ENCODE assay signal across 21 cellular contexts in genomic region chr5:137891849-137892248, GRCh38. TPM values are rescaled to one million over a fixed set of nuclear protein-coding genes. Genes with fewer than 3 reads are reported as not detected.
DNase-seq lines count a peak whose midpoint lies in the region; ATAC-seq and TF ChIP-seq lines count a peak whose summit lies in the region.
"Had no signal": no experiment of that assay in that cellular context is flagged by ENCODE, and none has a peak within 500 bp of the region (broad histone marks: within the 10 kb centered on the region; RNA-seq: fewer than 3 reads in every experiment).

No MANE protein-coding gene starts in this region.

- H3K36me3 ChIP-seq in DND-41 (ENCODE audit: insufficient read depth, low read length) (no peaks in the 10 kb centered on the region), Panc1 (ENCODE audit: control insufficient read depth, insufficient read depth, low read length) (no peaks in the 10 kb centered on the region)
- H3K36me3 ChIP-seq: colonic mucosa had no signal

- ATAC-seq in DND-41 (ENCODE audit: insufficient read depth, low read depth) (no peak), Panc1 (no peak), foreskin keratinocyte (no peak), HG02938 (IDR thresholded peaks at IDR 0.05; ENCODE audit: unreplicated experiment) (no peak)
- no peak for ATAC-seq in activated CD4-positive, CD25-positive, alpha-beta regulatory T cell treated with anti-CD3 and anti-CD28 coated beads, Interleukin-2, amount 50 U/mL, for 24 hours
- ATAC-seq: left cardiac atrium had no signal

- POLR2A ChIA-PET in Panc1 (lab: Charles Lee): no interaction called here

- CTCF ChIA-PET in Panc1 (lab: Charles Lee): no interaction called here

- peak; percentile 40 for TF ChIP-seq CTCF in DND-41 (IDR thresholded peaks at IDR 0.05; ENCODE audit: borderline replicate concordance, extremely low read depth, low read length, poor library complexity, severe bottlenecking)
- peak; percentile 36; the same call in 1 of the 2 replicates for TF ChIP-seq CTCF in Panc1 (IDR thresholded peaks at IDR 0.05)
- peak; percentile 24 for TF ChIP-seq CTCF in foreskin keratinocyte (conservative IDR thresholded peaks at IDR 0.05)

- intact Hi-C loops in Panc1 (cut with micrococcal nuclease; ENCODE audit: unreplicated experiment): no loop called here

- H3K4me1 ChIP-seq in DND-41 (ENCODE audit: insufficient read depth, low read length): peaks cover 20% of the 10 kb centered on the region
- H3K4me1 ChIP-seq in Panc1 (ENCODE audit: control insufficient read depth, insufficient read depth, low read length): peaks cover 12% of the 10 kb centered on the region; the same call in 1 of the 2 replicates
- H3K4me1 ChIP-seq in foreskin keratinocyte: peaks cover 10% of the 10 kb centered on the region
- H3K4me1 ChIP-seq: colonic mucosa had no signal

- no peak overlapping the region for H3K27ac Mint-ChIP-seq in immature natural killer cell
- H3K27ac Mint-ChIP-seq: CD4-positive, alpha-beta memory T cell had no signal

- in situ Hi-C loops in Panc1 (cut with HindIII; ENCODE audit: low pct_unique_long_range_greater_than_20kb, low sequenced_read_pairs): no loop called here

- H3K9me3 ChIP-seq in DND-41 (ENCODE audit: insufficient read depth, low read length, severe bottlenecking): no peaks in the 10 kb centered on the region
- H3K9me3 ChIP-seq in Panc1 (ENCODE audit: control insufficient read depth, insufficient read depth, low read depth, low read length): no peaks in the 10 kb centered on the region
- H3K9me3 ChIP-seq: colonic mucosa had no signal

- DNase-seq in DMS 273 (lab: John Stamatoyannopoulos, UW; ENCODE audit: unreplicated experiment) (peak; percentile 6), DMS 273 treated with DMSO at 0.1 percent for 48 hours (lab: John Stamatoyannopoulos, UW) (no peak), DND-41 (no peak), Panc1 (ENCODE audit: low read depth, low spot score) (no peak), foreskin keratinocyte (no peak), immature natural killer cell (no peak)
- DNase-seq: activated CD4-positive, alpha-beta T cell treated with anti-CD3 and anti-CD28 coated beads for 4 hours; amygdala; colonic mucosa; hypothalamus; left cardiac atrium; NCI-H2029 treated with DMSO at 0.1 percent for 48 hours; RPMI8226; substantia nigra had no signal

- H3K4me2 ChIP-seq in DND-41 (ENCODE audit: insufficient read depth, low read length): no peak overlapping the region

- H3K27me3 Mint-ChIP-seq in immature natural killer cell (ENCODE audit: low read depth in 3 of 3): peaks cover 0 to 13% (median 10%) of the 10 kb centered on the region in 3 donors
- H3K27me3 Mint-ChIP-seq: CD4-positive, alpha-beta memory T cell had no signal

- peaks cover 15 to 29% of the 10 kb centered on the region in 2 donors for H3K4me1 Mint-ChIP-seq in immature natural killer cell

- H4K20me1 ChIP-seq in DND-41 (ENCODE audit: insufficient read depth, low read length): no peaks in the 10 kb centered on the region

- H3K9ac ChIP-seq in DND-41 (ENCODE audit: low read depth, low read length): no peak overlapping the region

- H3K4me3 ChIP-seq in DND-41 (ENCODE audit: low read depth in 1 of 2, low read length in 2 of 2) (no peak overlapping the region), Panc1 (ENCODE audit: low read depth in 2 of 2, low read length in 2 of 2) (no peak overlapping the region)
- H3K4me3 ChIP-seq: colonic mucosa had no signal

- BruUV-seq in Panc1 (replicated peaks; lab: Mats Ljungman, UMichigan): no TSS peak

- H3K27ac ChIP-seq in DND-41 (ENCODE audit: low read length) (no peak overlapping the region), Panc1 (ENCODE audit: low read length) (no peak overlapping the region), foreskin keratinocyte (no peak overlapping the region)
- H3K27ac ChIP-seq: colonic mucosa had no signal

- no peaks in the 10 kb centered on the region for H3K36me3 Mint-ChIP-seq in immature natural killer cell

- H3K4me3 Mint-ChIP-seq in immature natural killer cell: no peak overlapping the region

- no peaks in the 10 kb centered on the region for H3K27me3 ChIP-seq in DND-41 (ENCODE audit: insufficient read depth, low read length, poor library complexity)
- H3K27me3 ChIP-seq in Panc1 (ENCODE audit: control insufficient read depth, insufficient read depth, low read length): no peaks in the 10 kb centered on the region
- H3K27me3 ChIP-seq in foreskin keratinocyte: no peaks in the 10 kb centered on the region
- H3K27me3 ChIP-seq: colonic mucosa had no signal

- no peak overlapping the region for H2AFZ ChIP-seq in DND-41 (ENCODE audit: low read depth, low read length)

- no peaks in the 10 kb centered on the region for H3K9me3 Mint-ChIP-seq in immature natural killer cell

- peaks cover 3% of the 10 kb centered on the region; the same call in 1 of the 2 replicates for H3K79me2 ChIP-seq in DND-41 (ENCODE audit: insufficient read depth, low read length)

RNA-seq across cellular contexts. Expression of gene PKD2L2, which starts 2.6 kb away (rescaled TPM):
- total RNA-seq in Panc1 (2021; ENCODE audit: unreplicated experiment) (not detected), foreskin keratinocyte (not detected in 2 replicates)
- polyA plus RNA-seq in Panc1 (2012; ENCODE audit: insufficient read length): not detected
- polyA plus RNA-seq in foreskin keratinocyte (0.04 TPM in 1 of 2 replicates, not detected in the other), immature natural killer cell (under 1 TPM in 2 of 3 donors, not detected in 1; 0.23 to 0.30 TPM)
- total RNA-seq: CD4-positive, alpha-beta memory T cell; colonic mucosa; epithelial cell of proximal tubule; HT-29; T-helper 1 cell treated with Interleukin-12 subunit alpha and Interleukin-12 subunit beta and Interleukin-4 antibody, amounts not matched to agents 30 ng/mL and 1 ng/mL, for 36 hours had no signal

RNA-seq across cellular contexts. Expression of gene MYOT, which starts 24.2 kb away (rescaled TPM):
- total RNA-seq in Panc1 (2021; ENCODE audit: unreplicated experiment): not detected
- polyA plus RNA-seq in Panc1 (2012; ENCODE audit: insufficient read length): not detected
- total RNA-seq in foreskin keratinocyte: 0.18 and 0.20 TPM in 2 replicates
- 0.02 and 0.07 TPM in 2 replicates for polyA plus RNA-seq in foreskin keratinocyte
- under 1 TPM in 1 of 3 donors, not detected in 2; 0.59 TPM for polyA plus RNA-seq in immature natural killer cell
- total RNA-seq: CD4-positive, alpha-beta memory T cell; epithelial cell of proximal tubule; HT-29; M059J; T-helper 1 cell treated with Interleukin-12 subunit alpha and Interleukin-12 subunit beta and Interleukin-4 antibody, amounts not matched to agents 30 ng/mL and 1 ng/mL, for 36 hours had no signal
